In genomic region chr19:35449347-35450043, GRCh38 we compare ENCODE assay signal across 17 cellular contexts. TPM values are rescaled to one million over a fixed set of nuclear protein-coding genes. Genes with fewer than 3 reads are reported as not detected.
A peak's percentile ranks its signal among the peaks of the same experiment; 100 is the strongest.
DNase-seq lines count a peak whose midpoint lies in the region; ATAC-seq and TF ChIP-seq lines count a peak whose summit lies in the region.
"Had no signal": no experiment of that assay in that cellular context is flagged by ENCODE, and none has a peak within 500 bp of the region (broad histone marks: within the 10 kb centered on the region; RNA-seq: fewer than 3 reads in every experiment).

No MANE protein-coding gene starts in this region.

- WGBS in hepatocyte (ENCODE audit: low lambda C conversion rate, missing lambda C conversion rate): 83% methylated on average over 27 of the region's 27 CpGs

- H3K4me2 ChIP-seq in hepatocyte: no peak overlapping the region

- TF ChIP-seq CTCF in left ventricle myocardium inferior (IDR thresholded peaks at IDR 0.05; ENCODE audit: borderline replicate concordance) (no peak), hepatocyte (IDR thresholded peaks at IDR 0.05; ENCODE audit: poor library complexity) (no peak)

- H3K36me3 ChIP-seq in left ventricle myocardium inferior (no peaks in the 10 kb centered on the region), hepatocyte (replicated peaks; ENCODE audit: insufficient read depth, low read depth) (no peaks in the 10 kb centered on the region)
- H3K36me3 ChIP-seq: esophagus muscularis mucosa, sigmoid colon had no signal

- no peaks in the 10 kb centered on the region for H4K20me1 ChIP-seq in hepatocyte (ENCODE audit: insufficient read depth, poor library complexity, severe bottlenecking)

- H3K9me3 ChIP-seq in left ventricle myocardium inferior (replicated peaks): no peaks in the 10 kb centered on the region
- no peaks in the 10 kb centered on the region for H3K9me3 ChIP-seq in hepatocyte (ENCODE audit: low read depth)
- H3K9me3 ChIP-seq: esophagus muscularis mucosa, sigmoid colon had no signal

- no peak overlapping the region for H3K4me3 ChIP-seq in left ventricle myocardium inferior
- no peak overlapping the region for H3K4me3 ChIP-seq in hepatocyte
- H3K4me3 ChIP-seq: esophagus muscularis mucosa, sigmoid colon had no signal

- intact Hi-C loops in left ventricle myocardium inferior (cut with micrococcal nuclease): no loop called here
- intact Hi-C loops in Right ventricle myocardium superior (cut with DNase I): no loop called here

- peaks cover 38% of the 10 kb centered on the region for H3K27me3 ChIP-seq in left ventricle myocardium inferior (ENCODE audit: low read depth)
- no peaks in the 10 kb centered on the region for H3K27me3 ChIP-seq in hepatocyte

- ATAC-seq in Right ventricle myocardium superior (ENCODE audit: poor library complexity) (no peak), GM19328 (IDR thresholded peaks at IDR 0.05; ENCODE audit: unreplicated experiment) (no peak), GM21529 (IDR thresholded peaks at IDR 0.05; ENCODE audit: unreplicated experiment) (no peak)

- no peak for DNase-seq in left ventricle myocardium inferior
- no peak for DNase-seq in Right ventricle myocardium superior
- DNase-seq in NCI-H345 (lab: John Stamatoyannopoulos, UW): peak; percentile 93
- peak; percentile 66 for DNase-seq in hepatocyte (ENCODE audit: low spot score)
- no peak for DNase-seq in GM03348 (ENCODE audit: low spot score)
- no peak for DNase-seq in NOMO-1 (lab: John Stamatoyannopoulos, UW; ENCODE audit: unreplicated experiment in 2 of 2)
- DNase-seq: activated CD4-positive, alpha-beta memory T cell treated with anti-CD3 and anti-CD28 coated beads, Interleukin-2, amount 10 ng/mL, durations not matched to agents 7 days and 5 days; activated naive CD4-positive, alpha-beta T cell treated with Interleukin-2 at 50 U/mL for 16 hours; HCEC 1CT; KG1; NCI-H446 treated with DMSO at 0.1 percent for 48 hours; sigmoid colon; T-helper 1 cell had no signal

- no peaks in the 10 kb centered on the region for H3K9me2 ChIP-seq in hepatocyte (replicated peaks; ENCODE audit: insufficient read depth)

- no peak overlapping the region for H2AFZ ChIP-seq in hepatocyte

- H3K79me2 ChIP-seq in hepatocyte: no peaks in the 10 kb centered on the region

- H3K27ac ChIP-seq in left ventricle myocardium inferior (replicated peaks): peak overlapping the region; percentile 50
- H3K27ac ChIP-seq in hepatocyte: no peak overlapping the region
- H3K27ac ChIP-seq: esophagus muscularis mucosa, sigmoid colon had no signal

- peaks cover 16% of the 10 kb centered on the region for H3K4me1 ChIP-seq in left ventricle myocardium inferior
- H3K4me1 ChIP-seq in hepatocyte (ENCODE audit: insufficient read depth): no peaks in the 10 kb centered on the region

RNA-seq across cellular contexts. Expression of gene FFAR2, which starts 1.4 kb away (rescaled TPM):
- total RNA-seq in left ventricle myocardium inferior (0.27 TPM), Right ventricle myocardium superior (0.11 TPM), hepatocyte (0.16 and 0.20 TPM in 2 replicates)
- polyA plus RNA-seq in hepatocyte: 0.64 TPM in 1 of 2 replicates, not detected in the other
- total RNA-seq: activated CD4-positive, alpha-beta memory T cell treated with anti-CD3 and anti-CD28 coated beads, Interleukin-2, amount 10 ng/mL, durations not matched to agents 7 days and 5 days had no signal
- polyA plus RNA-seq: BJ had no signal

RNA-seq across cellular contexts. Expression of gene KRTDAP, which starts 40.8 kb away (rescaled TPM):
- total RNA-seq in left ventricle myocardium inferior (not detected), Right ventricle myocardium superior (not detected), hepatocyte (1.6 and 2.7 TPM in 2 replicates)
- 0.97 and 1.6 TPM in 2 replicates for polyA plus RNA-seq in hepatocyte
- total RNA-seq: activated CD4-positive, alpha-beta memory T cell treated with anti-CD3 and anti-CD28 coated beads, Interleukin-2, amount 10 ng/mL, durations not matched to agents 7 days and 5 days; esophagus muscularis mucosa; sigmoid colon had no signal
- polyA plus RNA-seq: BJ, sigmoid colon had no signal

Comparison
In these comparisons a context has a peak if more than half of its experiments do, and no peak if none do; other contexts are left out.
1. DNase-seq: peak in NCI-H345 (single experiment) and hepatocyte (single experiment); none in left ventricle myocardium inferior (single experiment), Right ventricle myocardium superior (single experiment), GM03348 (single experiment) and NOMO-1 (0 of 2).